Comparison of ENCODE assay signal across 1 cellular context in the genomic region with DNA sequence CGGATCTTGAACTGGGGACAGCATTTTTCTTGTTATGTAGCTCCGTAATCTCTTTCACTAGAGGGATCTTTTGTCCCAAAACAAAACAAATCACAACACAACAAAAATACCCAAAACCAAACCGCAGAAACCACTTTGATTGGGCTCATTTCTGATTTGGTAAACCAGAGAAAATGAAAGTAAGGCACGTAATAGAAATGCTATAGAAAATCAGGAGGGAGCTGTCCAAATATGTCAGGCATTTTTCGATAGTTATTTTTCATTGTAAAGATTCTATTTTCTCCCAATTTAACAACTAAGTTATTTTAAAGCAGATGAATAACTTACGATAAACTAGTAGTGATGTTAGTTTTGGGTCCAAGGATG.
A peak's percentile ranks its signal among the peaks of the same experiment; 100 is the strongest.
TF ChIP-seq lines count a peak whose summit lies in the region.

No MANE protein-coding gene starts in this region.

TF ChIP-seq in HepG2, 621 proteins besides CTCF, POLR2A, EP300 and RAD21 (continued from another document):
- TF ChIP-seq, protein P1, sequence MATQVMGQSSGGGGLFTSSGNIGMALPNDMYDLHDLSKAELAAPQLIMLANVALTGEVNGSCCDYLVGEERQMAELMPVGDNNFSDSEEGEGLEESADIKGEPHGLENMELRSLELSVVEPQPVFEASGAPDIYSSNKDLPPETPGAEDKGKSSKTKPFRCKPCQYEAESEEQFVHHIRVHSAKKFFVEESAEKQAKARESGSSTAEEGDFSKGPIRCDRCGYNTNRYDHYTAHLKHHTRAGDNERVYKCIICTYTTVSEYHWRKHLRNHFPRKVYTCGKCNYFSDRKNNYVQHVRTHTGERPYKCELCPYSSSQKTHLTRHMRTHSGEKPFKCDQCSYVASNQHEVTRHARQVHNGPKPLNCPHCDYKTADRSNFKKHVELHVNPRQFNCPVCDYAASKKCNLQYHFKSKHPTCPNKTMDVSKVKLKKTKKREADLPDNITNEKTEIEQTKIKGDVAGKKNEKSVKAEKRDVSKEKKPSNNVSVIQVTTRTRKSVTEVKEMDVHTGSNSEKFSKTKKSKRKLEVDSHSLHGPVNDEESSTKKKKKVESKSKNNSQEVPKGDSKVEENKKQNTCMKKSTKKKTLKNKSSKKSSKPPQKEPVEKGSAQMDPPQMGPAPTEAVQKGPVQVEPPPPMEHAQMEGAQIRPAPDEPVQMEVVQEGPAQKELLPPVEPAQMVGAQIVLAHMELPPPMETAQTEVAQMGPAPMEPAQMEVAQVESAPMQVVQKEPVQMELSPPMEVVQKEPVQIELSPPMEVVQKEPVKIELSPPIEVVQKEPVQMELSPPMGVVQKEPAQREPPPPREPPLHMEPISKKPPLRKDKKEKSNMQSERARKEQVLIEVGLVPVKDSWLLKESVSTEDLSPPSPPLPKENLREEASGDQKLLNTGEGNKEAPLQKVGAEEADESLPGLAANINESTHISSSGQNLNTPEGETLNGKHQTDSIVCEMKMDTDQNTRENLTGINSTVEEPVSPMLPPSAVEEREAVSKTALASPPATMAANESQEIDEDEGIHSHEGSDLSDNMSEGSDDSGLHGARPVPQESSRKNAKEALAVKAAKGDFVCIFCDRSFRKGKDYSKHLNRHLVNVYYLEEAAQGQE (IDR thresholded peaks at IDR 0.05; ENCODE audit: borderline replicate concordance in 1 of 2, low read depth in 1 of 2, low read length in 2 of 2) = peak in 1 of 2 experiments; percentile 81; a peak in 3 of 4 replicates
- no peak for TF ChIP-seq SNAPC2 (CRISPR knock-in tag; IDR thresholded peaks at IDR 0.05)
